ENCODE assay signal across 11 cellular contexts in the genomic region with DNA sequence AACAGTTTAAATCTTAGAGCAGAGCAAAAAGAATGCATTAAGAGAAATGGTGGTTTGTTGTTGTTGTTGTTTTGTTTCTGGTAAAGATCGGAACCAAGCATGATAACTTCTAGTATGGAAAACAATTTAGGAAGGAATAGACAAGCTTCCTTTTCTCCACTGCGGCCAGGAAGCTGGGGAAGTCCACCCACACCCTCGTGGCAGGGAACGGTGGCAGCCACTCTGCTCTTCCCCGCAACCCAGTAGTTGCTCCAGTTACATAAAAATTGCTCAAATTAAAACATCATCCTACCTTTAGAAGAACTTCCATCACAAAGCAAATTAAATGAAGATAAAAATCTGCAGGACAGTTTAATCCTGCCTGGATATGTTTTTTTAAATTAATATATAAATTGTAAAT.
DNase-seq lines count a peak whose midpoint lies in the region; ATAC-seq and TF ChIP-seq lines count a peak whose summit lies in the region.
"Had no signal": no experiment of that assay in that cellular context is flagged by ENCODE, and none has a peak within 500 bp of the region (broad histone marks: within the 10 kb centered on the region; RNA-seq: fewer than 3 reads in every experiment).

No MANE protein-coding gene starts in this region.

- H3K4me1 ChIP-seq in neural progenitor cell (peaks cover 51% of the 10 kb centered on the region), vagina (peaks cover 91% of the 10 kb centered on the region)

- ATAC-seq in Right ventricle myocardium inferior (no peak), left cardiac atrium (no peak)
- no peak for ATAC-seq in activated CD8-positive, alpha-beta T cell treated with anti-CD3 and anti-CD28 coated beads for 36 hours

- DNase-seq in Right ventricle myocardium inferior (ENCODE audit: missing footprints): peak; percentile 78
- DNase-seq in left cardiac atrium: no peak
- DNase-seq in glutamatergic neuron: no peak
- no peak for DNase-seq in neural progenitor cell (ENCODE audit: low spot score)
- DNase-seq in vagina (ENCODE audit: extremely low spot score in 2 of 2): no peak
- DNase-seq in LoVo (ENCODE audit: low spot score): no peak
- DNase-seq in activated CD8-positive, alpha-beta T cell treated with anti-CD3 and anti-CD28 coated beads for 36 hours: no peak
- DNase-seq in T-helper 9 cell: no peak
- DNase-seq: ACHN; activated T-cell treated with anti-CD3 and anti-CD28 coated beads, Interleukin-2, amount 50 U/mL, for 24 hours; NK-92 treated with Interleukin-12 subunit alpha and Interleukin-12 subunit beta, amount 100 ng/mL, for 24 hours had no signal

- H3K27me3 Mint-ChIP-seq in glutamatergic neuron (ENCODE audit: unreplicated experiment) (peaks cover 1% of the 10 kb centered on the region), neural progenitor cell (ENCODE audit: insufficient read depth, low read depth) (no peaks in the 10 kb centered on the region)
- no peaks in the 10 kb centered on the region for H3K27me3 Mint-ChIP-seq in activated CD8-positive, alpha-beta T cell treated with anti-CD3 and anti-CD28 coated beads for 36 hours
- H3K27me3 Mint-ChIP-seq: activated T-cell treated with anti-CD3 and anti-CD28 coated beads, Interleukin-2, amount 50 U/mL, for 24 hours had no signal

- H3K27me3 ChIP-seq in neural progenitor cell: no peaks in the 10 kb centered on the region
- no peaks in the 10 kb centered on the region for H3K27me3 ChIP-seq in vagina

- POLR2A ChIA-PET in activated CD8-positive, alpha-beta T cell treated with anti-CD3 and anti-CD28 coated beads for 36 hours (lab: Charles Lee): no interaction called here

- peaks cover 13% of the 10 kb centered on the region for H3F3A ChIP-seq in neural progenitor cell (ENCODE audit: low read depth)

- H3K4me3 Mint-ChIP-seq in glutamatergic neuron (ENCODE audit: unreplicated experiment) (peak overlapping the region; percentile 17), neural progenitor cell (no peak overlapping the region)
- no peak overlapping the region for H3K4me3 Mint-ChIP-seq in activated CD8-positive, alpha-beta T cell treated with anti-CD3 and anti-CD28 coated beads for 36 hours
- H3K4me3 Mint-ChIP-seq: activated T-cell treated with anti-CD3 and anti-CD28 coated beads, Interleukin-2, amount 50 U/mL, for 24 hours had no signal

- CTCF ChIA-PET in activated CD8-positive, alpha-beta T cell treated with anti-CD3 and anti-CD28 coated beads for 36 hours (lab: Charles Lee): interaction anchor here (1.5 to 2.7 kb wide), 3 partner anchors 10 to 27 kb away, joined by 4 to 8 read pairs (median 6); no protein-coding TSS in a partner anchor

- peak overlapping the region; percentile 3 for H3K4me2 ChIP-seq in neural progenitor cell

- no peaks in the 10 kb centered on the region for H3K36me3 Mint-ChIP-seq in glutamatergic neuron (ENCODE audit: unreplicated experiment)
- no peaks in the 10 kb centered on the region for H3K36me3 Mint-ChIP-seq in neural progenitor cell
- H3K36me3 Mint-ChIP-seq in activated CD8-positive, alpha-beta T cell treated with anti-CD3 and anti-CD28 coated beads for 36 hours (ENCODE audit: low read depth): no peaks in the 10 kb centered on the region

- H3K27ac ChIP-seq in neural progenitor cell (no peak overlapping the region), vagina (peak overlapping the region; percentile 5)

- intact Hi-C loops in Right ventricle myocardium inferior (cut with DNase I) (no loop called here), left cardiac atrium (cut with DNase I) (no loop called here), vagina (cut with DNase I) (no loop called here)
- intact Hi-C loops in activated CD8-positive, alpha-beta T cell treated with anti-CD3 and anti-CD28 coated beads for 36 hours (cut with micrococcal nuclease): no loop called here

- H3K9me3 ChIP-seq in neural progenitor cell (ENCODE audit: low read depth) (no peaks in the 10 kb centered on the region), vagina (no peaks in the 10 kb centered on the region)

- H3K27ac Mint-ChIP-seq in glutamatergic neuron (ENCODE audit: unreplicated experiment): no peak overlapping the region
- no peak overlapping the region for H3K27ac Mint-ChIP-seq in neural progenitor cell
- H3K27ac Mint-ChIP-seq in activated CD8-positive, alpha-beta T cell treated with anti-CD3 and anti-CD28 coated beads for 36 hours: no peak overlapping the region

- H2AFZ ChIP-seq in neural progenitor cell (replicated peaks): no peak overlapping the region

- H3K4me3 ChIP-seq in neural progenitor cell: no peak overlapping the region
- H3K4me3 ChIP-seq in vagina: no peak overlapping the region

- H3K9me3 Mint-ChIP-seq in glutamatergic neuron (ENCODE audit: unreplicated experiment) (peaks cover 2% of the 10 kb centered on the region), neural progenitor cell (no peaks in the 10 kb centered on the region)
- no peaks in the 10 kb centered on the region for H3K9me3 Mint-ChIP-seq in activated CD8-positive, alpha-beta T cell treated with anti-CD3 and anti-CD28 coated beads for 36 hours
- H3K9me3 Mint-ChIP-seq: activated T-cell treated with anti-CD3 and anti-CD28 coated beads, Interleukin-2, amount 50 U/mL, for 24 hours had no signal

- no peak for TF ChIP-seq POLR2A in vagina (IDR thresholded peaks at IDR 0.05)

- no peak overlapping the region for H3K9ac ChIP-seq in neural progenitor cell

- TF ChIP-seq CTCF in glutamatergic neuron (IDR thresholded peaks at IDR 0.05; ENCODE audit: partially characterized antibody, unreplicated experiment) (no peak), neural progenitor cell (IDR thresholded peaks at IDR 0.05) (no peak), vagina (IDR thresholded peaks at IDR 0.05) (no peak)
- TF ChIP-seq CTCF in activated CD8-positive, alpha-beta T cell treated with anti-CD3 and anti-CD28 coated beads for 36 hours (IDR thresholded peaks at IDR 0.05): no peak

- H3K79me2 ChIP-seq in neural progenitor cell (ENCODE audit: low read depth): peaks cover 100% of the 10 kb centered on the region

- H3K4me1 Mint-ChIP-seq in glutamatergic neuron (ENCODE audit: low read depth, unreplicated experiment) (peaks cover 51% of the 10 kb centered on the region), neural progenitor cell (peaks cover 15% of the 10 kb centered on the region)
- H3K4me1 Mint-ChIP-seq in activated CD8-positive, alpha-beta T cell treated with anti-CD3 and anti-CD28 coated beads for 36 hours (ENCODE audit: low read depth): peaks cover 83% of the 10 kb centered on the region

- H4K20me1 ChIP-seq in neural progenitor cell (ENCODE audit: low read depth): peaks cover 97% of the 10 kb centered on the region

- H3K36me3 ChIP-seq in neural progenitor cell (no peaks in the 10 kb centered on the region), vagina (no peaks in the 10 kb centered on the region)
